Comparison of ENCODE assay signal across 24 cellular contexts in the genomic region with DNA sequence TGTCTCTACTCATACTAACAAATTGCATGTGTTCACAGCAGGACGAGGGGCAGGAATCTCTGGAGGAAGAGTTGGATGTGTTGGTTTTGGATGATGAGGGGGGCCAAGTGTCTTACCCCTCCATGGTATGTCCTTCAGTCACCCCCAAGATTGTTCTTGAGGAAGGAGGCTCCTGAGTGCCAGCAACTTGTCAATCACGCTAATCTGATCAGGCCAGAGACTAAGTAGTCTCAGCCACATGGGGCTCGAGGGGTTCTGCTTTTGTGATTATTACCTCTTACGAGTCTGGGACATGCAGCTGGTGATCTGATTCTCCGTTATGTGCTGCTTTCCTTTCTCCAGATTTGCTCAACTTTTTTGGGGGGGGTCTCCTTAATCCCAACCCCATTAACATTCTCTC. TPM values are rescaled to one million over a fixed set of nuclear protein-coding genes. Genes with fewer than 3 reads are reported as not detected.
DNase-seq lines count a peak whose midpoint lies in the region; ATAC-seq and TF ChIP-seq lines count a peak whose summit lies in the region.
"Had no signal": no experiment of that assay in that cellular context is flagged by ENCODE, and none has a peak within 500 bp of the region (broad histone marks: within the 10 kb centered on the region; RNA-seq: fewer than 3 reads in every experiment).

No MANE protein-coding gene starts in this region.

- peaks cover 39% of the 10 kb centered on the region for H3K36me3 Mint-ChIP-seq in activated T-helper 2 cell treated with anti-CD3 and anti-CD28 coated beads, Interferon-gamma antibody, Interleukin-2, Interleukin-4, amounts not matched to agents 10 μg/mL and 5 μg/mL and 100 μg/mL, durations not matched to agents 14 hours and 24 hours and 36 hours (ENCODE audit: low read depth)
- peaks cover 34% of the 10 kb centered on the region for H3K36me3 Mint-ChIP-seq in type B pancreatic cell

- peak overlapping the region; percentile 52 for H3K27ac Mint-ChIP-seq in activated T-helper 2 cell treated with anti-CD3 and anti-CD28 coated beads, Interferon-gamma antibody, Interleukin-2, Interleukin-4, amounts not matched to agents 10 μg/mL and 5 μg/mL and 100 μg/mL, durations not matched to agents 14 hours and 24 hours and 36 hours
- no peak overlapping the region for H3K27ac Mint-ChIP-seq in type B pancreatic cell
- H3K27ac Mint-ChIP-seq: activated CD4-positive, alpha-beta T cell treated with anti-CD3 and anti-CD28 coated beads for 36 hours; activated naive CD4-positive, alpha-beta T cell treated with anti-CD3 and anti-CD28 coated beads, Interleukin-2, amount 10 ng/mL, durations not matched to agents 7 days and 5 days; CD8-positive, alpha-beta memory T cell; T-helper 2 cell treated with Interferon-gamma antibody and Interleukin-4, amounts not matched to agents 5 μg/mL and 100 μg/mL, for 36 hours had no signal

- no peak overlapping the region for H3K4me3 Mint-ChIP-seq in activated T-helper 2 cell treated with anti-CD3 and anti-CD28 coated beads, Interferon-gamma antibody, Interleukin-2, Interleukin-4, amounts not matched to agents 10 μg/mL and 5 μg/mL and 100 μg/mL, durations not matched to agents 14 hours and 24 hours and 36 hours (ENCODE audit: low read depth)
- H3K4me3 Mint-ChIP-seq in type B pancreatic cell: no peak overlapping the region
- H3K4me3 Mint-ChIP-seq: activated CD4-positive, alpha-beta T cell treated with anti-CD3 and anti-CD28 coated beads for 36 hours; activated naive CD4-positive, alpha-beta T cell treated with anti-CD3 and anti-CD28 coated beads, Interleukin-2, amount 10 ng/mL, durations not matched to agents 7 days and 5 days; CD8-positive, alpha-beta memory T cell; T-helper 2 cell treated with Interferon-gamma antibody and Interleukin-4, amounts not matched to agents 5 μg/mL and 100 μg/mL, for 36 hours had no signal

- no peaks in the 10 kb centered on the region for H4K20me1 ChIP-seq in mammary epithelial cell (ENCODE audit: insufficient read depth, low read length)

- dilution Hi-C loops in mammary epithelial cell (cut with HindIII; ENCODE audit: low sequenced_read_pairs): loop anchor here (25.0 kb wide), 1 partner anchor 696 kb away; a partner anchor contains a TSS

- ATAC-seq in GM18502 (IDR thresholded peaks at IDR 0.05; ENCODE audit: poor library complexity, unreplicated experiment): peak; percentile 32
- ATAC-seq in GM21423 (IDR thresholded peaks at IDR 0.05; ENCODE audit: unreplicated experiment): peak; percentile 21
- peak; percentile 7 for ATAC-seq in HG03135 (IDR thresholded peaks at IDR 0.05; ENCODE audit: unreplicated experiment)
- ATAC-seq in HG02981 (IDR thresholded peaks at IDR 0.05; ENCODE audit: unreplicated experiment): no peak
- ATAC-seq: body of pancreas, pancreas had no signal

- BruUV-seq in mammary epithelial cell (replicated peaks; lab: Mats Ljungman, UMichigan): no TSS peak

- H3K4me2 ChIP-seq in mammary epithelial cell (ENCODE audit: insufficient read depth, low read depth, low read length): no peak overlapping the region

- CTCF ChIA-PET in mammary epithelial cell (lab: Charles Lee; ENCODE audit: low non-redundant PET): no interaction called here

- no peaks in the 10 kb centered on the region for H3K4me1 ChIP-seq in mammary epithelial cell (ENCODE audit: insufficient read depth, low read length)

- H3K27me3 ChIP-seq in mammary epithelial cell (ENCODE audit: insufficient read depth, low read length): no peaks in the 10 kb centered on the region
- H3K27me3 ChIP-seq: body of pancreas, pancreas had no signal

- H3K4me3 ChIP-seq in mammary epithelial cell (replicated peaks in 1 of 3; ENCODE audit: insufficient read depth in 1 of 3, low read depth in 2 of 3, low read length in 3 of 3): no peak overlapping the region
- H3K4me3 ChIP-seq: body of pancreas, GM23248, pancreas, SK-N-MC had no signal

- no peak for DNase-seq in activated T-helper 2 cell treated with anti-CD3 and anti-CD28 coated beads, Interferon-gamma antibody, Interleukin-2, Interleukin-4, amounts not matched to agents 10 μg/mL and 5 μg/mL and 100 μg/mL, durations not matched to agents 14 hours and 24 hours and 36 hours (ENCODE audit: low spot score)
- DNase-seq in pons (ENCODE audit: low spot score) (no peak), type B pancreatic cell (ENCODE audit: extremely low spot score, unreplicated experiment) (no peak), mammary epithelial cell (no peak)
- DNase-seq: activated CD4-positive, alpha-beta T cell treated with anti-CD3 and anti-CD28 coated beads for 36 hours; activated CD8-positive, alpha-beta memory T cell treated with anti-CD3 and anti-CD28 coated beads, Interleukin-2, amount 50 U/mL, for 4 hours; activated naive CD4-positive, alpha-beta T cell treated with anti-CD3 and anti-CD28 coated beads, Interleukin-2, amount 10 ng/mL, durations not matched to agents 7 days and 5 days; body of pancreas; CD8-positive, alpha-beta memory T cell; cortex of kidney; DND-41; GM23248; kidney; NCI-H1417; NCI-H2171; NCI-H748 treated with DMSO at 0.1 percent for 48 hours; pancreas; stimulated activated CD4-positive, alpha-beta T cell treated with anti-CD3 and anti-CD28 coated beads, Interleukin-2, amount 100 ng/mL, for 24 hours had no signal

- WGBS in mammary epithelial cell (ENCODE audit: low coverage, missing lambda C conversion rate): 92% methylated on average over 5 of the region's 5 CpGs

- peaks cover 3% of the 10 kb centered on the region for H3K79me2 ChIP-seq in mammary epithelial cell (ENCODE audit: insufficient read depth, low read length)

- no peaks in the 10 kb centered on the region for H3K9me3 ChIP-seq in mammary epithelial cell (replicated peaks; ENCODE audit: insufficient read depth, low read length)
- H3K9me3 ChIP-seq: body of pancreas, pancreas had no signal

- TF ChIP-seq CTCF in type B pancreatic cell (conservative IDR thresholded peaks at IDR 0.05) (no peak), mammary epithelial cell (conservative IDR thresholded peaks at IDR 0.05 in 1 of 2, IDR thresholded peaks at IDR 0.05 in 1 of 2; ENCODE audit: extremely low read depth in 1 of 2, insufficient read depth in 1 of 2, low read depth in 1 of 2, low read length in 2 of 2) (no peak)

- no peak overlapping the region for H3K27ac ChIP-seq in mammary epithelial cell (ENCODE audit: insufficient read depth, low read depth, low read length)
- H3K27ac ChIP-seq: body of pancreas, GM23248, pancreas, SK-N-MC had no signal

- H3K36me3 ChIP-seq in mammary epithelial cell (ENCODE audit: insufficient read depth, low read length): peaks cover 40% of the 10 kb centered on the region

- in situ Hi-C loops in mammary epithelial cell (cut with MboI; ENCODE audit: low sequenced_read_pairs in 2 of 2): loop anchor here (10.0 to 25.0 kb wide), 2 partner anchors 696 to 699 kb away; a partner anchor contains a TSS

- no peak overlapping the region for H3K9ac ChIP-seq in mammary epithelial cell (ENCODE audit: insufficient read depth, low read length)
- H3K9ac ChIP-seq: GM23248 had no signal

- peaks cover 14% of the 10 kb centered on the region for H3K4me1 Mint-ChIP-seq in activated T-helper 2 cell treated with anti-CD3 and anti-CD28 coated beads, Interferon-gamma antibody, Interleukin-2, Interleukin-4, amounts not matched to agents 10 μg/mL and 5 μg/mL and 100 μg/mL, durations not matched to agents 14 hours and 24 hours and 36 hours (ENCODE audit: low read depth)
- H3K4me1 Mint-ChIP-seq in type B pancreatic cell (ENCODE audit: unreplicated experiment): no peaks in the 10 kb centered on the region
- H3K4me1 Mint-ChIP-seq: activated naive CD4-positive, alpha-beta T cell treated with anti-CD3 and anti-CD28 coated beads, Interleukin-2, amount 10 ng/mL, durations not matched to agents 7 days and 5 days; CD8-positive, alpha-beta memory T cell had no signal

- no peaks in the 10 kb centered on the region for H3K27me3 Mint-ChIP-seq in activated T-helper 2 cell treated with anti-CD3 and anti-CD28 coated beads, Interferon-gamma antibody, Interleukin-2, Interleukin-4, amounts not matched to agents 10 μg/mL and 5 μg/mL and 100 μg/mL, durations not matched to agents 14 hours and 24 hours and 36 hours (ENCODE audit: low read depth)
- no peaks in the 10 kb centered on the region for H3K27me3 Mint-ChIP-seq in type B pancreatic cell
- H3K27me3 Mint-ChIP-seq: activated CD4-positive, alpha-beta T cell treated with anti-CD3 and anti-CD28 coated beads for 36 hours; activated naive CD4-positive, alpha-beta T cell treated with anti-CD3 and anti-CD28 coated beads, Interleukin-2, amount 10 ng/mL, durations not matched to agents 7 days and 5 days; CD8-positive, alpha-beta memory T cell had no signal

- no peak overlapping the region for H2AFZ ChIP-seq in mammary epithelial cell (ENCODE audit: low read depth, low read length)
- H2AFZ ChIP-seq: GM23248 had no signal

- intact Hi-C loops in activated T-helper 2 cell treated with anti-CD3 and anti-CD28 coated beads, Interferon-gamma antibody, Interleukin-2, Interleukin-4, amounts not matched to agents 10 μg/mL and 5 μg/mL and 100 μg/mL, durations not matched to agents 14 hours and 24 hours and 36 hours (cut with micrococcal nuclease): no loop called here
- intact Hi-C loops in mammary epithelial cell (cut with micrococcal nuclease): loop anchor here (5.0 kb wide), 1 partner anchor 696 kb away; no protein-coding TSS in a partner anchor

- no peaks in the 10 kb centered on the region for H3K9me3 Mint-ChIP-seq in activated T-helper 2 cell treated with anti-CD3 and anti-CD28 coated beads, Interferon-gamma antibody, Interleukin-2, Interleukin-4, amounts not matched to agents 10 μg/mL and 5 μg/mL and 100 μg/mL, durations not matched to agents 14 hours and 24 hours and 36 hours
- H3K9me3 Mint-ChIP-seq in type B pancreatic cell: no peaks in the 10 kb centered on the region
- H3K9me3 Mint-ChIP-seq: activated naive CD4-positive, alpha-beta T cell treated with anti-CD3 and anti-CD28 coated beads, Interleukin-2, amount 10 ng/mL, durations not matched to agents 7 days and 5 days; CD8-positive, alpha-beta memory T cell; T-helper 2 cell treated with Interferon-gamma antibody and Interleukin-4, amounts not matched to agents 5 μg/mL and 100 μg/mL, for 36 hours had no signal

RNA-seq across cellular contexts. Expression of a gene that starts 54.3 kb away (rescaled TPM):
- total RNA-seq in activated T-helper 2 cell treated with anti-CD3 and anti-CD28 coated beads, Interferon-gamma antibody, Interleukin-2, Interleukin-4, amounts not matched to agents 10 μg/mL and 5 μg/mL and 100 μg/mL, durations not matched to agents 14 hours and 24 hours and 36 hours: 6.2 and 7.5 TPM in 2 replicates
- total RNA-seq in type B pancreatic cell (ENCODE audit: low replicate concordance) (187 and 253 TPM in 2 replicates), mammary epithelial cell (100 to 1,000 TPM; 164 to 212 TPM)
- polyA plus RNA-seq in mammary epithelial cell: 119 TPM
- 412 TPM for polyA minus RNA-seq in mammary epithelial cell

Comparison
In these comparisons a context has a peak if more than half of its experiments do, and no peak if none do; other contexts are left out.
1. RNA of a gene that starts 54.3 kb away (total RNA-seq): 164 to 212 TPM in mammary epithelial cell and 187 to 253 TPM in type B pancreatic cell; 6.2 to 7.5 TPM in activated T-helper 2 cell treated with anti-CD3 and anti-CD28 coated beads, Interferon-gamma antibody, Interleukin-2, Interleukin-4, amounts not matched to agents 10 μg/mL and 5 μg/mL and 100 μg/mL, durations not matched to agents 14 hours and 24 hours and 36 hours; every median in the first group is over 10 times any median in the second.